ENCODE assay signal across 18 cellular contexts in genomic region chr10:51230828-51231227, GRCh38.
A peak's percentile ranks its signal among the peaks of the same experiment; 100 is the strongest.
DNase-seq lines count a peak whose midpoint lies in the region; ATAC-seq and TF ChIP-seq lines count a peak whose summit lies in the region.
"Had no signal": no experiment of that assay in that cellular context is flagged by ENCODE, and none has a peak within 500 bp of the region (broad histone marks: within the 10 kb centered on the region; RNA-seq: fewer than 3 reads in every experiment).

No MANE protein-coding gene starts in this region.

- intact Hi-C loops in Right ventricle myocardium inferior (cut with DNase I), result loop anchor here (5.0 to 10.0 kb wide), 3 partner anchors 139 to 194 kb away; no protein-coding TSS in a partner anchor
- intact Hi-C loops in activated CD4-positive, alpha-beta T cell treated with anti-CD3 and anti-CD28 coated beads for 36 hours (cut with DNase I, micrococcal nuclease), result no loop called here

- H3K27ac ChIP-seq in right atrium auricular region, result peak overlapping the region in 1 of 2 donors; percentile 48
- H3K27ac ChIP-seq in rectal smooth muscle tissue (ENCODE audit: low read depth, low read length), result peak overlapping the region; percentile 33
- H3K27ac ChIP-seq: GM23248, PC-9 had no signal

- H3K27me3 ChIP-seq in right atrium auricular region (no peaks in the 10 kb centered on the region), rectal smooth muscle tissue (ENCODE audit: control insufficient read depth, insufficient read depth, low read length) (no peaks in the 10 kb centered on the region), BE2C (no peaks in the 10 kb centered on the region)

- CTCF ChIA-PET in activated CD4-positive, alpha-beta T cell treated with anti-CD3 and anti-CD28 coated beads for 36 hours (lab: Charles Lee), result no interaction called here

- H3K4me3 ChIP-seq in right atrium auricular region, result no peak overlapping the region
- H3K4me3 ChIP-seq in rectal smooth muscle tissue (ENCODE audit: low read length), result no peak overlapping the region
- H3K4me3 ChIP-seq in BE2C (ENCODE audit: low read depth, low read length), result no peak overlapping the region
- H3K4me3 ChIP-seq: GM23248, PC-9 had no signal

- H3K36me3 ChIP-seq in right atrium auricular region, result no peaks in the 10 kb centered on the region
- no peaks in the 10 kb centered on the region for H3K36me3 ChIP-seq in rectal smooth muscle tissue (ENCODE audit: control insufficient read depth, insufficient read depth, low read length)
- no peaks in the 10 kb centered on the region for H3K36me3 ChIP-seq in BE2C

- POLR2A ChIA-PET in activated CD4-positive, alpha-beta T cell treated with anti-CD3 and anti-CD28 coated beads for 36 hours (lab: Charles Lee), result no interaction called here

- no peaks in the 10 kb centered on the region for H3K9me3 Mint-ChIP-seq in activated CD4-positive, alpha-beta T cell treated with anti-CD3 and anti-CD28 coated beads for 36 hours (ENCODE audit: low read depth)
- H3K9me3 Mint-ChIP-seq: CD4-positive, alpha-beta memory T cell had no signal

- H3K4me1 ChIP-seq in right atrium auricular region (peaks cover 0 to 37% of the 10 kb centered on the region in 2 donors), rectal smooth muscle tissue (ENCODE audit: control insufficient read depth, insufficient read depth, low read length) (peaks cover 22% of the 10 kb centered on the region), BE2C (no peaks in the 10 kb centered on the region)

- peak; percentile 75 for ATAC-seq in Right ventricle myocardium inferior
- no peak for ATAC-seq in activated CD4-positive, alpha-beta T cell treated with anti-CD3 and anti-CD28 coated beads for 36 hours

- no peak for TF ChIP-seq CTCF in right atrium auricular region (IDR thresholded peaks at IDR 0.05)
- no peak for TF ChIP-seq CTCF in BE2C (IDR thresholded peaks at IDR 0.05; ENCODE audit: low read depth, low read length)

- H3K36me3 Mint-ChIP-seq in activated CD4-positive, alpha-beta T cell treated with anti-CD3 and anti-CD28 coated beads for 36 hours (ENCODE audit: low read depth), result no peaks in the 10 kb centered on the region
- H3K36me3 Mint-ChIP-seq: CD4-positive, alpha-beta memory T cell had no signal

- no peaks in the 10 kb centered on the region for H3K9me3 ChIP-seq in right atrium auricular region
- no peaks in the 10 kb centered on the region for H3K9me3 ChIP-seq in BE2C

- no peaks in the 10 kb centered on the region for H3K4me1 Mint-ChIP-seq in activated CD4-positive, alpha-beta T cell treated with anti-CD3 and anti-CD28 coated beads for 36 hours
- H3K4me1 Mint-ChIP-seq: CD4-positive, alpha-beta memory T cell had no signal

- DNase-seq in Right ventricle myocardium inferior (ENCODE audit: missing footprints), result no peak
- no peak for DNase-seq in right atrium auricular region (ENCODE audit: low spot score)
- peak; percentile 22 for DNase-seq in iPS-NIHi11 (ENCODE audit: low spot score)
- DNase-seq in COLO829 (ENCODE audit: low spot score), result no peak
- DNase-seq in ureter (ENCODE audit: low spot score), result no peak
- no peak for DNase-seq in BE2C
- DNase-seq in activated CD4-positive, alpha-beta T cell treated with anti-CD3 and anti-CD28 coated beads for 36 hours, result no peak
- DNase-seq: 8988T; CD4-positive, alpha-beta memory T cell; DMS79 treated with DMSO at 0.1 percent for 48 hours; GM23248; MV-4-11; NCI-H1417 treated with DMSO at 0.1 percent for 48 hours; NCI-H2081; NCI-H510A; NCI-H82; PC-9 had no signal

- no peak overlapping the region for H3K9ac ChIP-seq in rectal smooth muscle tissue (ENCODE audit: low read length)
- H3K9ac ChIP-seq: GM23248 had no signal

- H3K27ac Mint-ChIP-seq in activated CD4-positive, alpha-beta T cell treated with anti-CD3 and anti-CD28 coated beads for 36 hours, result no peak overlapping the region
- H3K27ac Mint-ChIP-seq: CD4-positive, alpha-beta memory T cell had no signal

- H3K4me3 Mint-ChIP-seq in activated CD4-positive, alpha-beta T cell treated with anti-CD3 and anti-CD28 coated beads for 36 hours, result no peak overlapping the region
- H3K4me3 Mint-ChIP-seq: CD4-positive, alpha-beta memory T cell had no signal

- no peaks in the 10 kb centered on the region for H3K27me3 Mint-ChIP-seq in activated CD4-positive, alpha-beta T cell treated with anti-CD3 and anti-CD28 coated beads for 36 hours
- H3K27me3 Mint-ChIP-seq: CD4-positive, alpha-beta memory T cell had no signal
